8 cellular contexts compared by ENCODE assay signal in genomic region chr21:41425954-41426655, GRCh38. TPM values are rescaled to one million over a fixed set of nuclear protein-coding genes. Genes with fewer than 3 reads are reported as not detected.
A peak's percentile ranks its signal among the peaks of the same experiment; 100 is the strongest.
DNase-seq lines count a peak whose midpoint lies in the region; ATAC-seq and TF ChIP-seq lines count a peak whose summit lies in the region.

TSS of gene MX1 (plus strand) at chr21:41426239. CDS start at chr21:41432071, 5,832 bp downstream.

- no peaks in the 10 kb centered on the region for H3K27me3 Mint-ChIP-seq in activated T-cell treated with anti-CD3 and anti-CD28 coated beads, Interleukin-2, amount 50 U/mL, for 24 hours
- no peaks in the 10 kb centered on the region for H3K27me3 Mint-ChIP-seq in natural killer cell (ENCODE audit: low read depth in 2 of 2)
- H3K27me3 Mint-ChIP-seq in stimulated activated memory B cell treated with anti-CD40 and anti-IgM and Interleukin-4, amounts not matched to agents 10 μg/mL and 1 μg/mL and 100 μg/mL, for 72 hours: no peaks in the 10 kb centered on the region

- peaks cover 28% of the 10 kb centered on the region for H3K36me3 Mint-ChIP-seq in activated T-cell treated with anti-CD3 and anti-CD28 coated beads, Interleukin-2, amount 50 U/mL, for 24 hours (ENCODE audit: low read depth)
- H3K36me3 Mint-ChIP-seq in natural killer cell: no peaks in the 10 kb centered on the region
- H3K36me3 Mint-ChIP-seq in stimulated activated memory B cell treated with anti-CD40 and anti-IgM and Interleukin-4, amounts not matched to agents 10 μg/mL and 1 μg/mL and 100 μg/mL, for 72 hours: no peaks in the 10 kb centered on the region

- no peak within 1 kb of the TSS for H3K27ac ChIP-seq in fibroblast of lung (ENCODE audit: insufficient read depth, low read length)

- peak; percentile 99 for ATAC-seq in natural killer cell
- peak; percentile 93 for ATAC-seq in stimulated activated memory B cell treated with anti-CD40 and anti-IgM and Interleukin-4, amounts not matched to agents 10 μg/mL and 1 μg/mL and 100 μg/mL, for 72 hours

- H3K27me3 ChIP-seq in fibroblast of lung (ENCODE audit: control insufficient read depth, insufficient read depth, low read length): no peaks in the 10 kb centered on the region

- peak within 1 kb of the TSS; percentile 94 for H3K27ac Mint-ChIP-seq in activated T-cell treated with anti-CD3 and anti-CD28 coated beads, Interleukin-2, amount 50 U/mL, for 24 hours
- peak within 1 kb of the TSS; percentile 75 to 96 for H3K27ac Mint-ChIP-seq in natural killer cell
- peak within 1 kb of the TSS; percentile 95 for H3K27ac Mint-ChIP-seq in stimulated activated memory B cell treated with anti-CD40 and anti-IgM and Interleukin-4, amounts not matched to agents 10 μg/mL and 1 μg/mL and 100 μg/mL, for 72 hours

- H3K36me3 ChIP-seq in fibroblast of lung (ENCODE audit: control insufficient read depth, insufficient read depth, low read length): no peaks in the 10 kb centered on the region

- H3K79me2 ChIP-seq in fibroblast of lung (ENCODE audit: control insufficient read depth, insufficient read depth, low read length): no peaks in the 10 kb centered on the region

- H2AFZ ChIP-seq in fibroblast of lung (ENCODE audit: low read length): peak within 1 kb of the TSS; percentile 81

- intact Hi-C loops in natural killer cell (cut with micrococcal nuclease): no loop called here

- TF ChIP-seq CTCF in fibroblast of lung (conservative IDR thresholded peaks at IDR 0.05 in 1 of 2, IDR thresholded peaks at IDR 0.05 in 1 of 2; ENCODE audit: low read depth in 1 of 2, low read length in 2 of 2) (no peak), natural killer cell (IDR thresholded peaks at IDR 0.05) (no peak)

- peaks cover 67% of the 10 kb centered on the region for H3K4me1 Mint-ChIP-seq in activated T-cell treated with anti-CD3 and anti-CD28 coated beads, Interleukin-2, amount 50 U/mL, for 24 hours (ENCODE audit: low read depth)
- peaks cover 12 to 25% of the 10 kb centered on the region in 2 donors for H3K4me1 Mint-ChIP-seq in natural killer cell
- peaks cover 85% of the 10 kb centered on the region for H3K4me1 Mint-ChIP-seq in stimulated activated memory B cell treated with anti-CD40 and anti-IgM and Interleukin-4, amounts not matched to agents 10 μg/mL and 1 μg/mL and 100 μg/mL, for 72 hours

- peak within 1 kb of the TSS; percentile 87 for H3K4me3 Mint-ChIP-seq in activated T-cell treated with anti-CD3 and anti-CD28 coated beads, Interleukin-2, amount 50 U/mL, for 24 hours
- peak within 1 kb of the TSS; percentile 97 for H3K4me3 Mint-ChIP-seq in natural killer cell
- peak within 1 kb of the TSS; percentile 95 for H3K4me3 Mint-ChIP-seq in stimulated activated memory B cell treated with anti-CD40 and anti-IgM and Interleukin-4, amounts not matched to agents 10 μg/mL and 1 μg/mL and 100 μg/mL, for 72 hours

- H3K9me3 Mint-ChIP-seq in activated T-cell treated with anti-CD3 and anti-CD28 coated beads, Interleukin-2, amount 50 U/mL, for 24 hours: no peaks in the 10 kb centered on the region
- H3K9me3 Mint-ChIP-seq in natural killer cell: no peaks in the 10 kb centered on the region
- no peaks in the 10 kb centered on the region for H3K9me3 Mint-ChIP-seq in stimulated activated memory B cell treated with anti-CD40 and anti-IgM and Interleukin-4, amounts not matched to agents 10 μg/mL and 1 μg/mL and 100 μg/mL, for 72 hours

- H3K4me2 ChIP-seq in fibroblast of lung (ENCODE audit: extremely low read depth, insufficient read depth, low read length): peak within 1 kb of the TSS; percentile 80

- H4K20me1 ChIP-seq in fibroblast of lung (ENCODE audit: control insufficient read depth, extremely low read depth, insufficient read depth, low read length): no peaks in the 10 kb centered on the region

- no peaks in the 10 kb centered on the region for H3K4me1 ChIP-seq in fibroblast of lung (ENCODE audit: control insufficient read depth, extremely low read depth, insufficient read depth, low read length)

- H3K4me3 ChIP-seq in GM08714 (ENCODE audit: low read length) (peak within 1 kb of the TSS; percentile 96), fibroblast of lung (replicated peaks in 1 of 4; ENCODE audit: control extremely low read depth in 1 of 4, insufficient read depth in 1 of 4, low read depth in 3 of 4, low read length in 4 of 4) (peak within 1 kb of the TSS; percentile 54 to 70 (median 57))

- DNase-seq in H4 (ENCODE audit: low spot score) (peak; percentile 35), NCI-H2107 treated with DMSO at 0.1 percent for 48 hours (lab: John Stamatoyannopoulos, UW; ENCODE audit: unreplicated experiment) (peak; percentile 11), fibroblast of lung (ENCODE audit: low read depth in 2 of 2) (peak; percentile 36 to 47), natural killer cell (peak; percentile 74), GF-D8 (lab: John Stamatoyannopoulos, UW) (no peak)
- peak; percentile 87 for DNase-seq in activated T-cell treated with anti-CD3 and anti-CD28 coated beads, Interleukin-2, amount 50 U/mL, for 24 hours

- no peaks in the 10 kb centered on the region for H3K9me3 ChIP-seq in fibroblast of lung (ENCODE audit: control insufficient read depth, insufficient read depth, low read depth, low read length)

- H3K9ac ChIP-seq in fibroblast of lung (ENCODE audit: insufficient read depth, low read length): peak within 1 kb of the TSS; percentile 59

RNA-seq across cellular contexts. Expression of gene MX1, which starts in this region (rescaled TPM):
- 38.8 and 39.6 TPM in 2 replicates for total RNA-seq in H4 (2014; rRNA removed; shearing (Covaris generic))
- total RNA-seq in fibroblast of lung (17.5 and 35.7 TPM in 2 replicates), natural killer cell (10 to 100 TPM; 22.7 to 67.0 (median 60.6) TPM)
- 1.6 and 10.3 TPM in 2 replicates for polyA plus RNA-seq in fibroblast of lung
- polyA plus RNA-seq in fibroblast of lung (2012): 1.3 and 9.5 TPM in 2 replicates
- polyA minus RNA-seq in fibroblast of lung (ENCODE audit: low replicate concordance): 2.6 and 19.2 TPM in 2 replicates
